In genomic region chr16:85553436-85554113, GRCh38 we compare ENCODE assay signal across 8 cellular contexts. TPM values are rescaled to one million over a fixed set of nuclear protein-coding genes. Genes with fewer than 3 reads are reported as not detected.
DNase-seq lines count a peak whose midpoint lies in the region; ATAC-seq and TF ChIP-seq lines count a peak whose summit lies in the region.

No MANE protein-coding gene starts in this region.

- no peaks in the 10 kb centered on the region for H3K27me3 ChIP-seq in OCI-LY1 (ENCODE audit: insufficient read depth, low read length)

- H3K4me2 ChIP-seq in OCI-LY1 (ENCODE audit: low read length) = peak overlapping the region; percentile 85

- no peaks in the 10 kb centered on the region for H3F3A ChIP-seq in OCI-LY1 (ENCODE audit: insufficient read depth, low read length)

- H2AFZ ChIP-seq in OCI-LY1 (ENCODE audit: low read length) = no peak overlapping the region

- DNase-seq in activated naive CD4-positive, alpha-beta T cell treated with anti-CD3 and anti-CD28 coated beads, Interleukin-2, amount 50 U/mL, for 16 hours = peak; percentile 33
- peak in 33 of 42 donors; percentile 17 to 67 (median 49) for DNase-seq in head of caudate nucleus
- DNase-seq in posterior vena cava (ENCODE audit: low spot score) = peak; percentile 90
- DNase-seq in NCI-H1694 (lab: John Stamatoyannopoulos, UW) = no peak

- H3K79me2 ChIP-seq in OCI-LY1 (ENCODE audit: insufficient read depth, low read length) = peaks cover 5% of the 10 kb centered on the region; the same call in 1 of the 2 replicates

- peaks cover 34% of the 10 kb centered on the region for H3K4me1 ChIP-seq in OCI-LY1 (ENCODE audit: insufficient read depth, low read length, severe bottlenecking)

- H3K9me3 ChIP-seq in OCI-LY1 (ENCODE audit: low read length) = no peaks in the 10 kb centered on the region

- no peaks in the 10 kb centered on the region for H4K20me1 ChIP-seq in OCI-LY1 (ENCODE audit: insufficient read depth, low read length)

- no peaks in the 10 kb centered on the region; the same call in 1 of the 2 replicates for H3K36me3 ChIP-seq in OCI-LY1 (ENCODE audit: insufficient read depth, low read length)

- peak; percentile 32 for ATAC-seq in GM18907 (IDR thresholded peaks at IDR 0.05; ENCODE audit: unreplicated experiment)
- ATAC-seq in HG03280 (IDR thresholded peaks at IDR 0.05; ENCODE audit: unreplicated experiment) = peak; percentile 28

- peak overlapping the region; percentile 94 for H3K4me3 ChIP-seq in OCI-LY1 (ENCODE audit: low read depth, low read length, poor library complexity, severe bottlenecking)

- intact Hi-C loops in head of caudate nucleus (cut with DNase I) = no loop called here
- intact Hi-C loops in posterior vena cava (cut with DNase I) = no loop called here

- TF ChIP-seq CTCF in C4-2B (conservative IDR thresholded peaks at IDR 0.05) = peak; percentile 46
- peak; percentile 19; the same call in 1 of the 2 replicates for TF ChIP-seq CTCF in OCI-LY1 (IDR thresholded peaks at IDR 0.05; ENCODE audit: low read length)

- peak overlapping the region; percentile 99 for H3K27ac ChIP-seq in C4-2B
- peak overlapping the region; percentile 89 for H3K27ac ChIP-seq in OCI-LY1 (ENCODE audit: low read depth, low read length, poor library complexity, severe bottlenecking)

- no peaks in the 10 kb centered on the region for H3K9me2 ChIP-seq in OCI-LY1 (ENCODE audit: low read depth, low read length)

- H3K9ac ChIP-seq in OCI-LY1 (ENCODE audit: low read length) = peak overlapping the region; percentile 68

RNA-seq across cellular contexts. Expression of gene GSE1, which starts 59.5 kb away (rescaled TPM):
- total RNA-seq in posterior vena cava = 10 to 100 TPM; 57.2 to 62.5 TPM
